ENCODE assay signal across 9 cellular contexts in genomic region chr19:3129112-3129511, GRCh38. TPM values are rescaled to one million over a fixed set of nuclear protein-coding genes. Genes with fewer than 3 reads are reported as not detected.
A peak's percentile ranks its signal among the peaks of the same experiment; 100 is the strongest.
DNase-seq lines count a peak whose midpoint lies in the region; ATAC-seq and TF ChIP-seq lines count a peak whose summit lies in the region.
"Had no signal": no experiment of that assay in that cellular context is flagged by ENCODE, and none has a peak within 500 bp of the region (broad histone marks: within the 10 kb centered on the region; RNA-seq: fewer than 3 reads in every experiment).

No MANE protein-coding gene starts in this region.

- DNase-seq in H4 (ENCODE audit: low spot score): peak; percentile 29
- DNase-seq in left lobe of liver (ENCODE audit: low spot score): no peak
- no peak for DNase-seq in activated CD4-positive, CD25-positive, alpha-beta regulatory T cell treated with anti-CD3 and anti-CD28 coated beads, Interleukin-2, amount 50 U/mL, for 72 hours
- no peak for DNase-seq in activated effector memory CD4-positive, alpha-beta T cell treated with Interleukin-2 at 50 U/mL for 16 hours
- no peak for DNase-seq in activated T-cell treated with anti-CD3 and anti-CD28 coated beads, Interleukin-2, amount 50 U/mL, for 72 hours
- no peak for DNase-seq in SKM-1 (lab: John Stamatoyannopoulos, UW; ENCODE audit: unreplicated experiment)

- peaks cover 24% of the 10 kb centered on the region for H3K4me1 Mint-ChIP-seq in activated T-cell treated with anti-CD3 and anti-CD28 coated beads, Interleukin-2, amount 50 U/mL, for 72 hours (ENCODE audit: low read depth)

- H3K36me3 Mint-ChIP-seq in activated T-cell treated with anti-CD3 and anti-CD28 coated beads, Interleukin-2, amount 50 U/mL, for 72 hours (ENCODE audit: insufficient read depth in 2 of 2): no peaks in the 10 kb centered on the region

- H3K27ac Mint-ChIP-seq in activated T-cell treated with anti-CD3 and anti-CD28 coated beads, Interleukin-2, amount 50 U/mL, for 72 hours: no peak overlapping the region

- H3K27ac ChIP-seq in C4-2B: no peak overlapping the region

- ATAC-seq in SK-N-SH treated with all-trans-retinoic acid at 6 μM for 48 hours (peak; percentile 39; the same call in 1 of the 3 replicates), left lobe of liver (peak; percentile 43)
- no peak for ATAC-seq in activated T-cell treated with anti-CD3 and anti-CD28 coated beads, Interleukin-2, amount 50 U/mL, for 72 hours (replicated peaks in 1 of 2)

- TF ChIP-seq CTCF in C4-2B (conservative IDR thresholded peaks at IDR 0.05): peak; percentile 80

- no peak overlapping the region for H3K4me3 Mint-ChIP-seq in activated T-cell treated with anti-CD3 and anti-CD28 coated beads, Interleukin-2, amount 50 U/mL, for 72 hours

- no peaks in the 10 kb centered on the region for H3K9me3 Mint-ChIP-seq in activated T-cell treated with anti-CD3 and anti-CD28 coated beads, Interleukin-2, amount 50 U/mL, for 72 hours

- H3K27me3 Mint-ChIP-seq in activated T-cell treated with anti-CD3 and anti-CD28 coated beads, Interleukin-2, amount 50 U/mL, for 72 hours (ENCODE audit: low read depth): peaks cover 7% of the 10 kb centered on the region

TF ChIP-seq in SK-N-SH treated with all-trans-retinoic acid at 6 μM for 48 hours, 23 proteins besides CTCF, POLR2A, EP300 and RAD21:
- TF ChIP-seq ZFP3 (CRISPR knock-in tag; IDR thresholded peaks at IDR 0.05) (no peak), ZFP30 (CRISPR knock-in tag; IDR thresholded peaks at IDR 0.05) (no peak), CSDC2 (CRISPR knock-in tag; IDR thresholded peaks at IDR 0.05) (no peak), POU6F1 (CRISPR knock-in tag; IDR thresholded peaks at IDR 0.05; ENCODE audit: borderline replicate concordance, low read depth) (no peak), PATZ1 (CRISPR knock-in tag; IDR thresholded peaks at IDR 0.05; ENCODE audit: borderline replicate concordance) (no peak), CREB5 (CRISPR knock-in tag; IDR thresholded peaks at IDR 0.05; ENCODE audit: low read depth) (no peak), PPARA (CRISPR knock-in tag; IDR thresholded peaks at IDR 0.05; ENCODE audit: borderline replicate concordance) (no peak), ARNTL (CRISPR knock-in tag; IDR thresholded peaks at IDR 0.05; ENCODE audit: borderline replicate concordance, low read depth) (no peak), ESRRG (CRISPR knock-in tag; IDR thresholded peaks at IDR 0.05) (no peak), TSHZ2 (CRISPR knock-in tag; IDR thresholded peaks at IDR 0.05) (no peak), CSRNP3 (CRISPR knock-in tag; IDR thresholded peaks at IDR 0.05) (no peak), ZNF8 (CRISPR knock-in tag; IDR thresholded peaks at IDR 0.05) (no peak), ZC3H10 (CRISPR knock-in tag; IDR thresholded peaks at IDR 0.05) (no peak)

RNA-seq across cellular contexts. Expression of gene GNA15, which starts 6.7 kb away (rescaled TPM):
- not detected in 2 replicates for total RNA-seq in H4 (2014; rRNA removed; shearing (Covaris generic))
- total RNA-seq in left lobe of liver: 1.0 TPM
- 10 to 100 TPM; 32.8 to 66.5 TPM for total RNA-seq in activated T-cell treated with anti-CD3 and anti-CD28 coated beads, Interleukin-2, amount 50 U/mL, for 72 hours

RNA-seq across cellular contexts. Expression of gene GNA11, which starts 35.0 kb away (rescaled TPM):
- total RNA-seq in H4 (2014; rRNA removed; shearing (Covaris generic)): 16.5 and 20.5 TPM in 2 replicates
- 22.8 TPM for total RNA-seq in left lobe of liver
- total RNA-seq in activated T-cell treated with anti-CD3 and anti-CD28 coated beads, Interleukin-2, amount 50 U/mL, for 72 hours: 1 to 10 TPM; 7.7 to 8.4 TPM

RNA-seq across cellular contexts. Expression of gene S1PR4, which starts 49.5 kb away (rescaled TPM):
- total RNA-seq in H4 (2014; rRNA removed; shearing (Covaris generic)): not detected in 2 replicates
- 0.70 TPM for total RNA-seq in left lobe of liver
- total RNA-seq in activated T-cell treated with anti-CD3 and anti-CD28 coated beads, Interleukin-2, amount 50 U/mL, for 72 hours: 10 to 100 TPM; 41.1 to 43.4 TPM
- total RNA-seq: temporal lobe had no signal

RNA-seq across cellular contexts. Expression of gene NCLN, which starts 56.6 kb away (rescaled TPM):
- total RNA-seq in H4 (2014; rRNA removed; shearing (Covaris generic)): 33.7 and 35.0 TPM in 2 replicates
- 40.7 TPM for total RNA-seq in left lobe of liver
- total RNA-seq in activated T-cell treated with anti-CD3 and anti-CD28 coated beads, Interleukin-2, amount 50 U/mL, for 72 hours: 10 to 100 TPM; 35.0 to 38.7 TPM

Comparison
In these comparisons a context has a peak if more than half of its experiments do, and no peak if none do; other contexts are left out.
1. ATAC-seq: peak in SK-N-SH treated with all-trans-retinoic acid at 6 μM for 48 hours (single experiment) and left lobe of liver (single experiment); none in activated T-cell treated with anti-CD3 and anti-CD28 coated beads, Interleukin-2, amount 50 U/mL, for 72 hours (0 of 2).
2. RNA of gene GNA15, which starts 6.7 kb away (total RNA-seq): 32.8 to 66.5 TPM in activated T-cell treated with anti-CD3 and anti-CD28 coated beads, Interleukin-2, amount 50 U/mL, for 72 hours; 1.0 TPM in left lobe of liver (single experiment) and not detected in H4; every median in the first group is over 10 times any median in the second.
3. RNA of gene S1PR4, which starts 49.5 kb away (total RNA-seq): 41.1 to 43.4 TPM in activated T-cell treated with anti-CD3 and anti-CD28 coated beads, Interleukin-2, amount 50 U/mL, for 72 hours; 0.70 TPM in left lobe of liver (single experiment) and not detected in H4; every median in the first group is over 10 times any median in the second.